ENCODE assay signal across 2 cellular contexts in the genomic region with DNA sequence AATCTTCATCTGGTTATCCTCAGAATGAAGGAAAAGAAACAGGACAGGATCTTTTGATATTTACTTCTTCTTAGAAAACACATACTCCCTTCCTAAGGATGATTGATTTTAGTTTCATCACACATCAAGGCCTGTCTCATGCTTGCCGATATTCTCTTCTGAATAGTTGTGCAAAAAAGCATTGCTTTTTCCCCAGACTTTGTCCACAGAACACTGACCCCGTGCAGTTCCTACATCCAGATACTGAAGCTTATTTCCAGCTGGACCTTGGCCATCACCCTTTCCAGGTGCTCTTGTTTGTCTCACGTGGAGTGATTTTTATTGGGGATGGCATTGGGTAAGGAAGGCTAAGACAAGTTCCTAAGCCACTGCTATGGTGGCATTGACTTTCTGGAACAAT.
TF ChIP-seq lines count a peak whose summit lies in the region.

No MANE protein-coding gene starts in this region.

TF ChIP-seq in liver, 16 proteins besides CTCF, POLR2A, EP300 and RAD21 (continued from another document):
- TF ChIP-seq, protein P1, sequence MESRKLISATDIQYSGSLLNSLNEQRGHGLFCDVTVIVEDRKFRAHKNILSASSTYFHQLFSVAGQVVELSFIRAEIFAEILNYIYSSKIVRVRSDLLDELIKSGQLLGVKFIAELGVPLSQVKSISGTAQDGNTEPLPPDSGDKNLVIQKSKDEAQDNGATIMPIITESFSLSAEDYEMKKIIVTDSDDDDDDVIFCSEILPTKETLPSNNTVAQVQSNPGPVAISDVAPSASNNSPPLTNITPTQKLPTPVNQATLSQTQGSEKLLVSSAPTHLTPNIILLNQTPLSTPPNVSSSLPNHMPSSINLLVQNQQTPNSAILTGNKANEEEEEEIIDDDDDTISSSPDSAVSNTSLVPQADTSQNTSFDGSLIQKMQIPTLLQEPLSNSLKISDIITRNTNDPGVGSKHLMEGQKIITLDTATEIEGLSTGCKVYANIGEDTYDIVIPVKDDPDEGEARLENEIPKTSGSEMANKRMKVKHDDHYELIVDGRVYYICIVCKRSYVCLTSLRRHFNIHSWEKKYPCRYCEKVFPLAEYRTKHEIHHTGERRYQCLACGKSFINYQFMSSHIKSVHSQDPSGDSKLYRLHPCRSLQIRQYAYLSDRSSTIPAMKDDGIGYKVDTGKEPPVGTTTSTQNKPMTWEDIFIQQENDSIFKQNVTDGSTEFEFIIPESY (IDR thresholded peaks at IDR 0.05): no peak
- TF ChIP-seq RXRA (IDR thresholded peaks at IDR 0.05): peak; percentile 35 to 82
- TF ChIP-seq, protein P2, sequence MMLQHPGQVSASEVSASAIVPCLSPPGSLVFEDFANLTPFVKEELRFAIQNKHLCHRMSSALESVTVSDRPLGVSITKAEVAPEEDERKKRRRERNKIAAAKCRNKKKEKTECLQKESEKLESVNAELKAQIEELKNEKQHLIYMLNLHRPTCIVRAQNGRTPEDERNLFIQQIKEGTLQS (IDR thresholded peaks at IDR 0.05): peak; percentile 55
- TF ChIP-seq HNF4G (IDR thresholded peaks at IDR 0.05): peak; percentile 66
- TF ChIP-seq NR2F2 (IDR thresholded peaks at IDR 0.05): no peak
- TF ChIP-seq HNF4A (conservative IDR thresholded peaks at IDR 0.05): peak; percentile 64 to 91

TF ChIP-seq in HepG2, 621 proteins besides CTCF, POLR2A, EP300 and RAD21 (continued from another document):
- TF ChIP-seq, protein P3, sequence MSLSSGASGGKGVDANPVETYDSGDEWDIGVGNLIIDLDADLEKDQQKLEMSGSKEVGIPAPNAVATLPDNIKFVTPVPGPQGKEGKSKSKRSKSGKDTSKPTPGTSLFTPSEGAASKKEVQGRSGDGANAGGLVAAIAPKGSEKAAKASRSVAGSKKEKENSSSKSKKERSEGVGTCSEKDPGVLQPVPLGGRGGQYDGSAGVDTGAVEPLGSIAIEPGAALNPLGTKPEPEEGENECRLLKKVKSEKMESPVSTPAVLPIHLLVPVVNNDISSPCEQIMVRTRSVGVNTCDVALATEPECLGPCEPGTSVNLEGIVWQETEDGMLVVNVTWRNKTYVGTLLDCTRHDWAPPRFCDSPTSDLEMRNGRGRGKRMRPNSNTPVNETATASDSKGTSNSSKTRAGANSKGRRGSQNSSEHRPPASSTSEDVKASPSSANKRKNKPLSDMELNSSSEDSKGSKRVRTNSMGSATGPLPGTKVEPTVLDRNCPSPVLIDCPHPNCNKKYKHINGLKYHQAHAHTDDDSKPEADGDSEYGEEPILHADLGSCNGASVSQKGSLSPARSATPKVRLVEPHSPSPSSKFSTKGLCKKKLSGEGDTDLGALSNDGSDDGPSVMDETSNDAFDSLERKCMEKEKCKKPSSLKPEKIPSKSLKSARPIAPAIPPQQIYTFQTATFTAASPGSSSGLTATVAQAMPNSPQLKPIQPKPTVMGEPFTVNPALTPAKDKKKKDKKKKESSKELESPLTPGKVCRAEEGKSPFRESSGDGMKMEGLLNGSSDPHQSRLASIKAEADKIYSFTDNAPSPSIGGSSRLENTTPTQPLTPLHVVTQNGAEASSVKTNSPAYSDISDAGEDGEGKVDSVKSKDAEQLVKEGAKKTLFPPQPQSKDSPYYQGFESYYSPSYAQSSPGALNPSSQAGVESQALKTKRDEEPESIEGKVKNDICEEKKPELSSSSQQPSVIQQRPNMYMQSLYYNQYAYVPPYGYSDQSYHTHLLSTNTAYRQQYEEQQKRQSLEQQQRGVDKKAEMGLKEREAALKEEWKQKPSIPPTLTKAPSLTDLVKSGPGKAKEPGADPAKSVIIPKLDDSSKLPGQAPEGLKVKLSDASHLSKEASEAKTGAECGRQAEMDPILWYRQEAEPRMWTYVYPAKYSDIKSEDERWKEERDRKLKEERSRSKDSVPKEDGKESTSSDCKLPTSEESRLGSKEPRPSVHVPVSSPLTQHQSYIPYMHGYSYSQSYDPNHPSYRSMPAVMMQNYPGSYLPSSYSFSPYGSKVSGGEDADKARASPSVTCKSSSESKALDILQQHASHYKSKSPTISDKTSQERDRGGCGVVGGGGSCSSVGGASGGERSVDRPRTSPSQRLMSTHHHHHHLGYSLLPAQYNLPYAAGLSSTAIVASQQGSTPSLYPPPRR (CRISPR knock-in tag; IDR thresholded peaks at IDR 0.05; ENCODE audit: borderline replicate concordance): no peak
- TF ChIP-seq ZNF160 (CRISPR knock-in tag; IDR thresholded peaks at IDR 0.05): no peak
- TF ChIP-seq ATF1 (CRISPR knock-in tag; IDR thresholded peaks at IDR 0.05): no peak
- TF ChIP-seq CENPT (CRISPR knock-in tag; IDR thresholded peaks at IDR 0.05; ENCODE audit: low read depth): no peak
- no peak for TF ChIP-seq ZSCAN9 (CRISPR knock-in tag; IDR thresholded peaks at IDR 0.05; ENCODE audit: borderline replicate concordance)
- TF ChIP-seq TOE1 (CRISPR knock-in tag; IDR thresholded peaks at IDR 0.05): no peak
- TF ChIP-seq KDM6A (CRISPR knock-in tag; IDR thresholded peaks at IDR 0.05; ENCODE audit: low read depth): no peak
- no peak for TF ChIP-seq HOXA7 (CRISPR knock-in tag; IDR thresholded peaks at IDR 0.05)
- TF ChIP-seq ZNF329 (CRISPR knock-in tag; IDR thresholded peaks at IDR 0.05; ENCODE audit: low read depth): no peak
- TF ChIP-seq HHEX (CRISPR knock-in tag; IDR thresholded peaks at IDR 0.05): no peak
- no peak for TF ChIP-seq AGO2 (optimal IDR thresholded peaks at IDR 0.05; ENCODE audit: low read depth, low read length)
- no peak for TF ChIP-seq POGZ (CRISPR knock-in tag; IDR thresholded peaks at IDR 0.05)
- TF ChIP-seq, protein P4, sequence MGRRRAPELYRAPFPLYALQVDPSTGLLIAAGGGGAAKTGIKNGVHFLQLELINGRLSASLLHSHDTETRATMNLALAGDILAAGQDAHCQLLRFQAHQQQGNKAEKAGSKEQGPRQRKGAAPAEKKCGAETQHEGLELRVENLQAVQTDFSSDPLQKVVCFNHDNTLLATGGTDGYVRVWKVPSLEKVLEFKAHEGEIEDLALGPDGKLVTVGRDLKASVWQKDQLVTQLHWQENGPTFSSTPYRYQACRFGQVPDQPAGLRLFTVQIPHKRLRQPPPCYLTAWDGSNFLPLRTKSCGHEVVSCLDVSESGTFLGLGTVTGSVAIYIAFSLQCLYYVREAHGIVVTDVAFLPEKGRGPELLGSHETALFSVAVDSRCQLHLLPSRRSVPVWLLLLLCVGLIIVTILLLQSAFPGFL (CRISPR knock-in tag; IDR thresholded peaks at IDR 0.05): no peak
- TF ChIP-seq, protein P5, sequence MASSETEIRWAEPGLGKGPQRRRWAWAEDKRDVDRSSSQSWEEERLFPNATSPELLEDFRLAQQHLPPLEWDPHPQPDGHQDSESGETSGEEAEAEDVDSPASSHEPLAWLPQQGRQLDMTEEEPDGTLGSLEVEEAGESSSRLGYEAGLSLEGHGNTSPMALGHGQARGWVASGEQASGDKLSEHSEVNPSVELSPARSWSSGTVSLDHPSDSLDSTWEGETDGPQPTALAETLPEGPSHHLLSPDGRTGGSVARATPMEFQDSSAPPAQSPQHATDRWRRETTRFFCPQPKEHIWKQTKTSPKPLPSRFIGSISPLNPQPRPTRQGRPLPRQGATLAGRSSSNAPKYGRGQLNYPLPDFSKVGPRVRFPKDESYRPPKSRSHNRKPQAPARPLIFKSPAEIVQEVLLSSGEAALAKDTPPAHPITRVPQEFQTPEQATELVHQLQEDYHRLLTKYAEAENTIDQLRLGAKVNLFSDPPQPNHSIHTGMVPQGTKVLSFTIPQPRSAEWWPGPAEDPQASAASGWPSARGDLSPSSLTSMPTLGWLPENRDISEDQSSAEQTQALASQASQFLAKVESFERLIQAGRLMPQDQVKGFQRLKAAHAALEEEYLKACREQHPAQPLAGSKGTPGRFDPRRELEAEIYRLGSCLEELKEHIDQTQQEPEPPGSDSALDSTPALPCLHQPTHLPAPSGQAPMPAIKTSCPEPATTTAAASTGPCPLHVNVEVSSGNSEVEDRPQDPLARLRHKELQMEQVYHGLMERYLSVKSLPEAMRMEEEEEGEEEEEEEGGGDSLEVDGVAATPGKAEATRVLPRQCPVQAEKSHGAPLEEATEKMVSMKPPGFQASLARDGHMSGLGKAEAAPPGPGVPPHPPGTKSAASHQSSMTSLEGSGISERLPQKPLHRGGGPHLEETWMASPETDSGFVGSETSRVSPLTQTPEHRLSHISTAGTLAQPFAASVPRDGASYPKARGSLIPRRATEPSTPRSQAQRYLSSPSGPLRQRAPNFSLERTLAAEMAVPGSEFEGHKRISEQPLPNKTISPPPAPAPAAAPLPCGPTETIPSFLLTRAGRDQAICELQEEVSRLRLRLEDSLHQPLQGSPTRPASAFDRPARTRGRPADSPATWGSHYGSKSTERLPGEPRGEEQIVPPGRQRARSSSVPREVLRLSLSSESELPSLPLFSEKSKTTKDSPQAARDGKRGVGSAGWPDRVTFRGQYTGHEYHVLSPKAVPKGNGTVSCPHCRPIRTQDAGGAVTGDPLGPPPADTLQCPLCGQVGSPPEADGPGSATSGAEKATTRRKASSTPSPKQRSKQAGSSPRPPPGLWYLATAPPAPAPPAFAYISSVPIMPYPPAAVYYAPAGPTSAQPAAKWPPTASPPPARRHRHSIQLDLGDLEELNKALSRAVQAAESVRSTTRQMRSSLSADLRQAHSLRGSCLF (CRISPR knock-in tag; IDR thresholded peaks at IDR 0.05; ENCODE audit: borderline replicate concordance): no peak
- TF ChIP-seq, protein P6, sequence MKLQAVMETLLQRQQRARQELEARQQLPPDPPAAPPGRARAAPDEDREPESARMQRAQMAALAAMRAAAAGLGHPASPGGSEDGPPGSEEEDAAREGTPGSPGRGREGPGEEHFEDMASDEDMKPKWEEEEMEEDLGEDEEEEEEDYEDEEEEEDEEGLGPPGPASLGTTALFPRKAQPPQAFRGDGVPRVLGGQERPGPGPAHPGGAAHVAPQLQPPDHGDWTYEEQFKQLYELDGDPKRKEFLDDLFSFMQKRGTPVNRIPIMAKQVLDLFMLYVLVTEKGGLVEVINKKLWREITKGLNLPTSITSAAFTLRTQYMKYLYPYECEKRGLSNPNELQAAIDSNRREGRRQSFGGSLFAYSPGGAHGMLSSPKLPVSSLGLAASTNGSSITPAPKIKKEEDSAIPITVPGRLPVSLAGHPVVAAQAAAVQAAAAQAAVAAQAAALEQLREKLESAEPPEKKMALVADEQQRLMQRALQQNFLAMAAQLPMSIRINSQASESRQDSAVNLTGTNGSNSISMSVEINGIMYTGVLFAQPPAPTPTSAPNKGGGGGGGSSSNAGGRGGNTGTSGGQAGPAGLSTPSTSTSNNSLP (IDR thresholded peaks at IDR 0.05; ENCODE audit: low read depth, low read length): no peak
